In the genomic region with DNA sequence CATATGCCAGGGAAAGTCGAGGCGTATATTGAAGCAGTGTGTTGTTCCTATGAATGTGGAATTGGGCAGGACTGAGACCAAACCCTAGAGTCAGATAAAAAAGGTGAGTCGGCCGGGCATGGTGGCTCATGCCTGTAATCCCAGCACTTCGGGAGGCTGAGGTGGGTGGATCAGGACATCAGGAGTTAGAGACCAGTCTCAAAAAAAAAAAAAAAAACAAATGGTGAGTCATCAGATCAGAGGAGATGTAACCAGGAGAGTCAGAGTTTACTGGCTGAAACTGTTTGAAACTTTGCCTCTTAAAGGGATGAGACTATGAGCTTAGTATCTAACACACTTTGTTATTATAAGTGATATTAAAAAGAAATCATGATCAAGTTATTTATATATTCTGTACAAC, we compare ENCODE assay signal across 19 cellular contexts. TPM values are rescaled to one million over a fixed set of nuclear protein-coding genes. Genes with fewer than 3 reads are reported as not detected.
DNase-seq lines count a peak whose midpoint lies in the region; ATAC-seq and TF ChIP-seq lines count a peak whose summit lies in the region.
"Had no signal": no experiment of that assay in that cellular context is flagged by ENCODE, and none has a peak within 500 bp of the region (broad histone marks: within the 10 kb centered on the region; RNA-seq: fewer than 3 reads in every experiment).

No MANE protein-coding gene starts in this region.

- H3K27me3 ChIP-seq in PC-3 (ENCODE audit: low read length), result no peaks in the 10 kb centered on the region
- H3K27me3 ChIP-seq in dorsolateral prefrontal cortex, result peaks cover 0 to 3% (median 0%) of the 10 kb centered on the region in 45 donors
- H3K27me3 ChIP-seq in smooth muscle cell (ENCODE audit: low read depth), result no peaks in the 10 kb centered on the region
- H3K27me3 ChIP-seq: BLaER1 treated with 17β-estradiol and CSF1 and Interleukin-3, amounts not matched to agents 10 nM and 100 nM; left lung; SJCRH30; thyroid gland had no signal

- no peak overlapping the region for H3K4me3 ChIP-seq in PC-3 (ENCODE audit: low read length)
- no peak overlapping the region for H3K4me3 ChIP-seq in fibroblast of pulmonary artery (replicated peaks; ENCODE audit: low read depth, low read length)
- H3K4me3 ChIP-seq in dorsolateral prefrontal cortex, result no peak overlapping the region
- H3K4me3 ChIP-seq in smooth muscle cell, result no peak overlapping the region
- H3K4me3 ChIP-seq: BLaER1 treated with 17β-estradiol and CSF1 and Interleukin-3, amounts not matched to agents 10 nM and 100 nM; left lung; SJCRH30; thyroid gland had no signal

- intact Hi-C loops in PC-3 (cut with micrococcal nuclease) (no loop called here), dorsolateral prefrontal cortex (cut with DNase I) (no loop called here)

- BruUV-seq in PC-3 (replicated peaks; lab: Mats Ljungman, UMichigan), result no TSS peak

- peak; percentile 38 for DNase-seq in HCEC 1CT
- peak; percentile 46 for DNase-seq in PC-3
- peak; percentile 2 for DNase-seq in fibroblast of pulmonary artery (ENCODE audit: low read depth)
- no peak for DNase-seq in dorsolateral prefrontal cortex
- DNase-seq in stimulated activated CD4-positive, alpha-beta T cell treated with anti-CD3 and anti-CD28 coated beads, Interleukin-1b, Interleukin-23, amount 100 ng/mL, for 48 hours, result no peak
- DNase-seq in smooth muscle cell (lab: John Stamatoyannopoulos, UW; ENCODE audit: unreplicated experiment), result no peak
- DNase-seq: activated CD4-positive, CD25-positive, alpha-beta regulatory T cell treated with anti-CD3 and anti-CD28 coated beads, Interleukin-2, amount 50 U/mL, for 72 hours; activated CD8-positive, alpha-beta memory T cell treated with anti-CD3 and anti-CD28 coated beads, Interleukin-2, amount 50 U/mL, for 4 hours; DMS153; KG1; left lung; NCI-H146; NCI-H446; thyroid gland had no signal

- ATAC-seq in PC-3 (no peak), HG03108 (IDR thresholded peaks at IDR 0.05; ENCODE audit: unreplicated experiment) (no peak)
- ATAC-seq: left lung had no signal

- CTCF ChIA-PET in PC-3 (lab: Charles Lee), result no interaction called here

- POLR2A ChIA-PET in PC-3 (lab: Charles Lee; ENCODE audit: unreplicated experiment), result no interaction called here

- H3K27ac ChIP-seq in PC-3 (ENCODE audit: low read length), result no peak overlapping the region
- H3K27ac ChIP-seq in dorsolateral prefrontal cortex, result no peak overlapping the region
- no peak overlapping the region for H3K27ac ChIP-seq in smooth muscle cell (ENCODE audit: low read depth)
- H3K27ac ChIP-seq: BLaER1 treated with 17β-estradiol and CSF1 and Interleukin-3, amounts not matched to agents 10 nM and 100 nM; HL-60; left lung; parathyroid adenoma; SJCRH30; thyroid gland had no signal

- H3K9me3 ChIP-seq in PC-3 (ENCODE audit: low read length), result no peaks in the 10 kb centered on the region
- H3K9me3 ChIP-seq in smooth muscle cell (replicated peaks; ENCODE audit: low read depth), result no peaks in the 10 kb centered on the region
- H3K9me3 ChIP-seq: SJCRH30, thyroid gland had no signal

- TF ChIP-seq CTCF in PC-3 (conservative IDR thresholded peaks at IDR 0.05; ENCODE audit: low read depth, low read length), result no peak
- TF ChIP-seq CTCF in fibroblast of pulmonary artery (IDR thresholded peaks at IDR 0.05; ENCODE audit: low read length, missing control alignments), result no peak
- no peak for TF ChIP-seq CTCF in dorsolateral prefrontal cortex (IDR thresholded peaks at IDR 0.05 in 54 of 56, conservative IDR thresholded peaks at IDR 0.05 in 2 of 56; ENCODE audit: low read depth in 1 of 56, partially characterized antibody in 56 of 56)
- TF ChIP-seq CTCF in smooth muscle cell (IDR thresholded peaks at IDR 0.05; ENCODE audit: borderline replicate concordance, insufficient read depth, poor library complexity, severe bottlenecking), result no peak

- no peak overlapping the region; the same call in 1 of the 2 replicates for H3K4me2 ChIP-seq in PC-3 (ENCODE audit: low read length)
- no peak overlapping the region for H3K4me2 ChIP-seq in smooth muscle cell
- H3K4me2 ChIP-seq: BLaER1 treated with 17β-estradiol and CSF1 and Interleukin-3, amounts not matched to agents 10 nM and 100 nM had no signal

- H2AFZ ChIP-seq in PC-3 (ENCODE audit: low read length) (no peak overlapping the region), smooth muscle cell (ENCODE audit: low read depth) (no peak overlapping the region)
- H2AFZ ChIP-seq: parathyroid adenoma had no signal

- WGBS in smooth muscle cell (ENCODE audit: low lambda C conversion rate), result 69% methylated on average over 5 of the region's 5 CpGs

- no peaks in the 10 kb centered on the region for H3K4me1 ChIP-seq in PC-3 (ENCODE audit: insufficient read depth, low read length)
- no peaks in the 10 kb centered on the region for H3K4me1 ChIP-seq in smooth muscle cell (ENCODE audit: low read depth)
- H3K4me1 ChIP-seq: BLaER1 treated with 17β-estradiol and CSF1 and Interleukin-3, amounts not matched to agents 10 nM and 100 nM; left lung; parathyroid adenoma; thyroid gland had no signal

- H3K36me3 ChIP-seq in PC-3 (ENCODE audit: low read depth, low read length) (no peaks in the 10 kb centered on the region), smooth muscle cell (ENCODE audit: low read depth) (no peaks in the 10 kb centered on the region)
- H3K36me3 ChIP-seq: BLaER1 treated with 17β-estradiol and CSF1 and Interleukin-3, amounts not matched to agents 10 nM and 100 nM; left lung; SJCRH30; thyroid gland had no signal

- H3F3A ChIP-seq in PC-3 (ENCODE audit: low read length, unreplicated experiment) (no peaks in the 10 kb centered on the region), smooth muscle cell (ENCODE audit: low read depth) (no peaks in the 10 kb centered on the region)

- no peak overlapping the region for H3K9ac ChIP-seq in PC-3 (ENCODE audit: low read length)
- H3K9ac ChIP-seq in smooth muscle cell (ENCODE audit: low read depth), result no peak overlapping the region
- H3K9ac ChIP-seq: BLaER1 treated with 17β-estradiol and CSF1 and Interleukin-3, amounts not matched to agents 10 nM and 100 nM; parathyroid adenoma had no signal

- H3K79me2 ChIP-seq in PC-3 (ENCODE audit: low read length) (no peaks in the 10 kb centered on the region), smooth muscle cell (ENCODE audit: low read depth) (no peaks in the 10 kb centered on the region)
- H3K79me2 ChIP-seq: parathyroid adenoma had no signal

- H3K9me2 ChIP-seq in PC-3 (replicated peaks; ENCODE audit: low read length), result no peaks in the 10 kb centered on the region

- no peaks in the 10 kb centered on the region for H4K20me1 ChIP-seq in PC-3 (ENCODE audit: low read length)
- no peaks in the 10 kb centered on the region for H4K20me1 ChIP-seq in smooth muscle cell (ENCODE audit: low read depth)
- H4K20me1 ChIP-seq: BLaER1 treated with 17β-estradiol and CSF1 and Interleukin-3, amounts not matched to agents 10 nM and 100 nM had no signal

RNA-seq across cellular contexts. Expression of gene SYCP1, which starts 26.4 kb away (rescaled TPM):
- total RNA-seq in PC-3 (2014; rRNA removed) (not detected in 2 replicates), dorsolateral prefrontal cortex (not detected), smooth muscle cell (not detected in 2 replicates)
- not detected in 2 replicates for polyA plus RNA-seq in smooth muscle cell
- total RNA-seq: left lung, SJCRH30 had no signal

RNA-seq across cellular contexts. Expression of gene SIKE1, which starts 47.8 kb away (rescaled TPM):
- 104 and 136 TPM in 2 replicates for total RNA-seq in PC-3 (2014; rRNA removed)
- total RNA-seq in dorsolateral prefrontal cortex, result 10 to 100 TPM; 19.8 to 45.5 (median 30.5) TPM
- 70.5 and 84.4 TPM in 2 replicates for total RNA-seq in smooth muscle cell
- 37.0 and 54.8 TPM in 2 replicates for polyA plus RNA-seq in smooth muscle cell

Comparison
In these comparisons a context has a peak if more than half of its experiments do, and no peak if none do; other contexts are left out.
1. DNase-seq: peak in HCEC 1CT (single experiment), PC-3 (single experiment) and fibroblast of pulmonary artery (single experiment); none in dorsolateral prefrontal cortex (0 of 10), stimulated activated CD4-positive, alpha-beta T cell treated with anti-CD3 and anti-CD28 coated beads, Interleukin-1b, Interleukin-23, amount 100 ng/mL, for 48 hours (single experiment) and smooth muscle cell (single experiment).